Comparison of ENCODE assay signal across 19 cellular contexts in genomic region chr3:16538505-16538904, GRCh38.
"Had no signal": no experiment of that assay in that cellular context is flagged by ENCODE, and none has a peak within 500 bp of the region (broad histone marks: within the 10 kb centered on the region; RNA-seq: fewer than 3 reads in every experiment).

No MANE protein-coding gene starts in this region.

- H3K36me3 Mint-ChIP-seq: activated naive CD4-positive, alpha-beta T cell treated with anti-CD3 and anti-CD28 coated beads, Interleukin-2, amount 10 ng/mL, durations not matched to agents 7 days and 5 days; mesothelial cell of epicardium had no signal

- H3K27me3 ChIP-seq: ascending aorta, gastrocnemius medialis, left lung, thyroid gland had no signal

- ATAC-seq: activated CD8-positive, alpha-beta T cell treated with anti-CD3 and anti-CD28 coated beads, Interleukin-2, amount 10 ng/mL, durations not matched to agents 7 days and 5 days; gastrocnemius medialis; left lung; right cardiac atrium had no signal

- H3K4me3 ChIP-seq: ascending aorta, breast epithelium, gastrocnemius medialis, left lung, prostate gland, thyroid gland had no signal

- H3K9me3 ChIP-seq: ascending aorta, breast epithelium, gastrocnemius medialis, left lung, prostate gland, thyroid gland had no signal

- H3K27ac ChIP-seq: ascending aorta, breast epithelium, gastrocnemius medialis, left lung, prostate gland, thyroid gland had no signal

- H3K36me3 ChIP-seq: ascending aorta, breast epithelium, gastrocnemius medialis, left lung, prostate gland, thyroid gland had no signal

- DNase-seq: activated CD4-positive, alpha-beta T cell treated with anti-CD3 and anti-CD28 coated beads, Interleukin-2, amount 10 ng/mL, durations not matched to agents 24 days and 14 days; activated CD4-positive, CD25-positive, alpha-beta regulatory T cell; activated CD8-positive, alpha-beta T cell treated with anti-CD3 and anti-CD28 coated beads, Interleukin-2, amount 10 ng/mL, durations not matched to agents 7 days and 5 days; activated effector memory CD4-positive, alpha-beta T cell treated with Interleukin-2 at 50 U/mL for 16 hours; activated naive CD4-positive, alpha-beta T cell treated with anti-CD3 and anti-CD28 coated beads, Interleukin-2, amount 10 ng/mL, durations not matched to agents 7 days and 5 days; activated T-cell treated with anti-CD3 and anti-CD28 coated beads, Interleukin-2, amount 50 U/mL, for 24 hours; cortex of kidney; gastrocnemius medialis; head of caudate nucleus; kidney; left lung; right cardiac atrium; stimulated activated CD4-positive, alpha-beta T cell treated with anti-CD3 and anti-CD28 coated beads, Interleukin-2, amount 100 ng/mL, for 24 hours; stimulated activated naive CD4-positive, alpha-beta T cell treated with Interleukin-2 at 50 U/mL for 16 hours; thyroid gland had no signal

- H3K4me1 Mint-ChIP-seq: activated naive CD4-positive, alpha-beta T cell treated with anti-CD3 and anti-CD28 coated beads, Interleukin-2, amount 10 ng/mL, durations not matched to agents 7 days and 5 days; mesothelial cell of epicardium had no signal

- H3K9me3 Mint-ChIP-seq: activated CD4-positive, alpha-beta T cell treated with anti-CD3 and anti-CD28 coated beads, Interleukin-2, amount 10 ng/mL, durations not matched to agents 24 days and 14 days; activated naive CD4-positive, alpha-beta T cell treated with anti-CD3 and anti-CD28 coated beads, Interleukin-2, amount 10 ng/mL, durations not matched to agents 7 days and 5 days; activated T-cell treated with anti-CD3 and anti-CD28 coated beads, Interleukin-2, amount 50 U/mL, for 24 hours; mesothelial cell of epicardium had no signal

- H3K27ac Mint-ChIP-seq: activated CD4-positive, alpha-beta T cell treated with anti-CD3 and anti-CD28 coated beads, Interleukin-2, amount 10 ng/mL, durations not matched to agents 24 days and 14 days; activated CD8-positive, alpha-beta T cell treated with anti-CD3 and anti-CD28 coated beads, Interleukin-2, amount 10 ng/mL, durations not matched to agents 7 days and 5 days; activated naive CD4-positive, alpha-beta T cell treated with anti-CD3 and anti-CD28 coated beads, Interleukin-2, amount 10 ng/mL, durations not matched to agents 7 days and 5 days; activated T-cell treated with anti-CD3 and anti-CD28 coated beads, Interleukin-2, amount 50 U/mL, for 24 hours; mesothelial cell of epicardium had no signal

- H3K4me1 ChIP-seq: ascending aorta, breast epithelium, left lung, prostate gland, thyroid gland had no signal

- H3K4me3 Mint-ChIP-seq: activated CD4-positive, alpha-beta T cell treated with anti-CD3 and anti-CD28 coated beads, Interleukin-2, amount 10 ng/mL, durations not matched to agents 24 days and 14 days; activated CD8-positive, alpha-beta T cell treated with anti-CD3 and anti-CD28 coated beads, Interleukin-2, amount 10 ng/mL, durations not matched to agents 7 days and 5 days; activated naive CD4-positive, alpha-beta T cell treated with anti-CD3 and anti-CD28 coated beads, Interleukin-2, amount 10 ng/mL, durations not matched to agents 7 days and 5 days; activated T-cell treated with anti-CD3 and anti-CD28 coated beads, Interleukin-2, amount 50 U/mL, for 24 hours; mesothelial cell of epicardium had no signal
